Comparison of ENCODE assay signal across 1 cellular context in genomic region chr20:57609842-57610167, GRCh38.
TF ChIP-seq lines count a peak whose summit lies in the region.

No MANE protein-coding gene starts in this region.

TF ChIP-seq in H1, 55 proteins besides CTCF, POLR2A, EP300 and RAD21:
- no peak for TF ChIP-seq KDM5A (IDR thresholded peaks at IDR 0.05; ENCODE audit: low read length)
- TF ChIP-seq BACH1 (IDR thresholded peaks at IDR 0.05; ENCODE audit: low read length) = no peak
TF ChIP-seq in H1: peak in this region for 0.
